Comparison of ENCODE assay signal across 8 cellular contexts in genomic region chr6:85404497-85405174, GRCh38. TPM values are rescaled to one million over a fixed set of nuclear protein-coding genes. Genes with fewer than 3 reads are reported as not detected.
A peak's percentile ranks its signal among the peaks of the same experiment; 100 is the strongest.
DNase-seq lines count a peak whose midpoint lies in the region; ATAC-seq and TF ChIP-seq lines count a peak whose summit lies in the region.

No MANE protein-coding gene starts in this region.

- H2AFZ ChIP-seq in SK-N-SH (ENCODE audit: low read depth): no peak overlapping the region

- no peak overlapping the region for H3K27ac ChIP-seq in right cardiac atrium (ENCODE audit: low read length)
- H3K27ac ChIP-seq in right atrium auricular region: no peak overlapping the region
- peak overlapping the region; percentile 92 to 98 for H3K27ac ChIP-seq in SK-N-SH (ENCODE audit: low read depth in 2 of 2, low read length in 1 of 2)
- peak overlapping the region; percentile 63 to 77 for H3K27ac ChIP-seq in aorta (ENCODE audit: low read depth in 1 of 2, low read length in 2 of 2)

- TF ChIP-seq EP300 in SK-N-SH (IDR thresholded peaks at IDR 0.05; ENCODE audit: borderline replicate concordance in 1 of 2, low read depth in 1 of 2, low read length in 1 of 2): peak in 1 of 2 experiments; percentile 94; a peak in 2 of 4 replicates

- H4K20me1 ChIP-seq in SK-N-SH (ENCODE audit: insufficient read depth): no peaks in the 10 kb centered on the region

- POLR2A ChIA-PET in SK-N-SH (lab: Yijun Ruan, JAX): no interaction called here

- H3K4me3 ChIP-seq in right cardiac atrium (ENCODE audit: low read length) (no peak overlapping the region), right atrium auricular region (no peak overlapping the region), SK-N-SH (ENCODE audit: low read depth in 2 of 2, low read length in 1 of 2) (peak overlapping the region; percentile 6 to 56; a peak in 3 of 4 replicates), aorta (ENCODE audit: low read length in 2 of 2) (no peak overlapping the region)

- DNase-seq in right cardiac atrium (peak in 2 of 3 donors; percentile 25 to 53), right atrium auricular region (ENCODE audit: low spot score) (no peak), SK-N-SH (no peak), glomerular visceral epithelial cell (ENCODE audit: extremely low spot score) (peak; percentile 88), aorta (peak; percentile 79 to 92), HUDEP-2 (lab: John Stamatoyannopoulos, UW; ENCODE audit: unreplicated experiment in 76 of 76) (no peak), NCI-H2107 treated with DMSO at 0.1 percent for 48 hours (lab: John Stamatoyannopoulos, UW; ENCODE audit: unreplicated experiment) (no peak), erythroblast (lab: John Stamatoyannopoulos, UW) (no peak)

- H3K9me2 ChIP-seq in SK-N-SH: no peaks in the 10 kb centered on the region

- peak; percentile 48 to 61 for ATAC-seq in right cardiac atrium
- peak; percentile 44 for ATAC-seq in aorta (ENCODE audit: low FRiP score)

- peak overlapping the region; percentile 61 for H3K4me2 ChIP-seq in SK-N-SH

- 62% methylated on average over 12 of the region's 12 CpGs for WGBS in right cardiac atrium
- WGBS in SK-N-SH (ENCODE audit: low lambda C conversion rate): 9% methylated on average over 12 of the region's 12 CpGs
- WGBS in aorta, 2 donors: 42 to 45% methylated on average over 12 of the region's 12 CpGs

- no peak for TF ChIP-seq RAD21 in SK-N-SH (IDR thresholded peaks at IDR 0.05; ENCODE audit: low read length)

- H3K27me3 ChIP-seq in right cardiac atrium (ENCODE audit: control insufficient read depth, insufficient read depth) (no peaks in the 10 kb centered on the region), right atrium auricular region (no peaks in the 10 kb centered on the region), SK-N-SH (ENCODE audit: insufficient read depth) (no peaks in the 10 kb centered on the region), aorta (ENCODE audit: control insufficient read depth in 1 of 2, insufficient read depth in 2 of 2, low read length in 1 of 2) (no peaks in the 10 kb centered on the region)

- TF ChIP-seq CTCF in right atrium auricular region (IDR thresholded peaks at IDR 0.05) (no peak), SK-N-SH (IDR thresholded peaks at IDR 0.05) (0 out of 2 replicates have a peak, but pooled peaks have one; percentile 14)

- H3K4me1 ChIP-seq in right cardiac atrium (ENCODE audit: control insufficient read depth, insufficient read depth, low read length) (no peaks in the 10 kb centered on the region), right atrium auricular region (peaks cover 0 to 8% of the 10 kb centered on the region in 2 donors), SK-N-SH (ENCODE audit: control insufficient read depth in 1 of 2, insufficient read depth in 2 of 2, low read depth in 1 of 2, low read length in 1 of 2) (peaks cover 11 to 51% of the 10 kb centered on the region in 2 experiments), aorta (ENCODE audit: control insufficient read depth in 1 of 2, insufficient read depth in 2 of 2, low read length in 2 of 2) (peaks cover 3 to 8% of the 10 kb centered on the region in 2 donors)

- H3K9me3 ChIP-seq in right cardiac atrium (ENCODE audit: control insufficient read depth, low read length) (no peaks in the 10 kb centered on the region), right atrium auricular region (no peaks in the 10 kb centered on the region), SK-N-SH (no peaks in the 10 kb centered on the region), aorta (ENCODE audit: control insufficient read depth, low read length) (no peaks in the 10 kb centered on the region)

- intact Hi-C loops in right cardiac atrium (cut with DNase I): no loop called here
- intact Hi-C loops in aorta (cut with DNase I): loop anchor here (5.0 kb wide), 4 partner anchors 42 to 78 kb away; partner anchors contain the start of gene NT5E (in 1 of the 2)

- H3K36me3 ChIP-seq in right atrium auricular region (no peaks in the 10 kb centered on the region), SK-N-SH (replicated peaks in 1 of 2; ENCODE audit: control insufficient read depth in 1 of 2, insufficient read depth in 2 of 2, low read length in 1 of 2) (no peaks in the 10 kb centered on the region), aorta (ENCODE audit: control insufficient read depth in 1 of 2, insufficient read depth in 2 of 2, low read length in 1 of 2) (no peaks in the 10 kb centered on the region)

- CTCF ChIA-PET in SK-N-SH (lab: Yijun Ruan, JAX): interaction anchor here (1.3 kb wide), 1 partner anchor 78 kb away, joined by 4 read pairs; no protein-coding TSS in a partner anchor

- H3F3A ChIP-seq in SK-N-SH (replicated peaks; ENCODE audit: insufficient read depth): peaks cover 38% of the 10 kb centered on the region

- no peaks in the 10 kb centered on the region; the same call in 1 of the 2 replicates for H3K79me2 ChIP-seq in SK-N-SH (ENCODE audit: insufficient read depth)

- TF ChIP-seq POLR2A in erythroblast (IDR thresholded peaks at IDR 0.05; ENCODE audit: low read length): no peak

- peak overlapping the region; percentile 80 for H3K9ac ChIP-seq in SK-N-SH

TF ChIP-seq in SK-N-SH, 30 proteins besides CTCF, POLR2A, EP300 and RAD21:
- TF ChIP-seq JUND (IDR thresholded peaks at IDR 0.05) (peak; percentile 85), TEAD4 (IDR thresholded peaks at IDR 0.05; ENCODE audit: borderline replicate concordance, insufficient read depth) (peak; percentile 83), NFIC (IDR thresholded peaks at IDR 0.05; ENCODE audit: borderline replicate concordance) (peak; percentile 91), PBX3 (IDR thresholded peaks at IDR 0.05) (peak; percentile 91), ELF1 (IDR thresholded peaks at IDR 0.05) (0 out of 2 replicates have a peak, but pooled peaks have one; percentile 13), FOSL2 (IDR thresholded peaks at IDR 0.05; ENCODE audit: borderline replicate concordance, low read depth) (peak; percentile 85), CHD2 (IDR thresholded peaks at IDR 0.05; ENCODE audit: low read length, partially characterized antibody) (no peak), SIN3A (IDR thresholded peaks at IDR 0.05; ENCODE audit: borderline replicate concordance, low read depth, low read length) (peak; percentile 40; the same call in 1 of the 2 replicates), TCF12 (IDR thresholded peaks at IDR 0.05) (peak; percentile 81), MEF2A (IDR thresholded peaks at IDR 0.05; ENCODE audit: borderline replicate concordance, low read depth) (peak; percentile 50; the same call in 1 of the 2 replicates), EZH2phosphoT487 (IDR thresholded peaks at IDR 0.05; ENCODE audit: borderline replicate concordance, low read depth) (no peak), SMC3 (IDR thresholded peaks at IDR 0.05; ENCODE audit: low read depth, low read length) (no peak), POLR2AphosphoS5 (IDR thresholded peaks at IDR 0.05; ENCODE audit: low read depth, low read length) (peak; percentile 30; the same call in 1 of the 2 replicates)
- TF ChIP-seq, protein P1, sequence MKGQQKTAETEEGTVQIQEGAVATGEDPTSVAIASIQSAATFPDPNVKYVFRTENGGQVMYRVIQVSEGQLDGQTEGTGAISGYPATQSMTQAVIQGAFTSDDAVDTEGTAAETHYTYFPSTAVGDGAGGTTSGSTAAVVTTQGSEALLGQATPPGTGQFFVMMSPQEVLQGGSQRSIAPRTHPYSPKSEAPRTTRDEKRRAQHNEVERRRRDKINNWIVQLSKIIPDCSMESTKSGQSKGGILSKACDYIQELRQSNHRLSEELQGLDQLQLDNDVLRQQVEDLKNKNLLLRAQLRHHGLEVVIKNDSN (IDR thresholded peaks at IDR 0.05; ENCODE audit: borderline replicate concordance, low read depth): no peak

RNA-seq across cellular contexts. Expression of gene NT5E, which starts 45.2 kb away (rescaled TPM):
- total RNA-seq in right cardiac atrium (10 to 100 TPM in 2 of 4 donors, 1 to 10 TPM in 2; 7.1 to 13.3 (median 9.8) TPM), right atrium auricular region (10 to 100 TPM in 1 of 2 donors, 1 to 10 TPM in 1; 7.1 to 10.6 TPM), aorta (10 to 100 TPM; 63.2 to 68.9 TPM)
- polyA plus RNA-seq in right cardiac atrium (3.6 TPM), SK-N-SH (2012; rRNA removed) (443 and 528 TPM in 2 replicates), aorta (10 to 100 TPM; 19.7 to 30.6 TPM)
- polyA plus RNA-seq in SK-N-SH (2012; cell fraction: cytosol; rRNA removed): 569 and 615 TPM in 2 replicates
- 256 and 330 TPM in 2 replicates for polyA plus RNA-seq in SK-N-SH (2012; cell fraction: nucleus; rRNA removed)

Comparison
In these comparisons a context has a peak if more than half of its experiments do, and no peak if none do; other contexts are left out.
1. DNase-seq: peak in right cardiac atrium (2 of 3), glomerular visceral epithelial cell (single experiment) and aorta (2 of 2); none in right atrium auricular region (single experiment), SK-N-SH (single experiment), HUDEP-2 (0 of 76), NCI-H2107 treated with DMSO at 0.1 percent for 48 hours (single experiment) and erythroblast (0 of 2).
2. H3K27ac ChIP-seq: peak in SK-N-SH (2 of 2) and aorta (2 of 2); none in right cardiac atrium (single experiment) and right atrium auricular region (0 of 2).
3. H3K4me3 ChIP-seq: peak in SK-N-SH (2 of 2); none in right cardiac atrium (single experiment), right atrium auricular region (0 of 2) and aorta (0 of 2).
4. RNA of gene NT5E, which starts 45.2 kb away (total RNA-seq): 63.2 to 68.9 TPM in aorta; 7.1 to 10.6 TPM in right atrium auricular region and 7.1 to 13.3 TPM in right cardiac atrium; every median in the first group is over 4 times any median in the second.
5. intact Hi-C loops: an anchor here in aorta (5.0 kb wide); none called in right cardiac atrium.